8 cellular contexts compared by ENCODE assay signal in genomic region chr1:206489980-206490534, GRCh38. TPM values are rescaled to one million over a fixed set of nuclear protein-coding genes. Genes with fewer than 3 reads are reported as not detected.
DNase-seq lines count a peak whose midpoint lies in the region; ATAC-seq and TF ChIP-seq lines count a peak whose summit lies in the region.

No MANE protein-coding gene starts in this region.

- no peaks in the 10 kb centered on the region for H3K9me3 ChIP-seq in lower lobe of right lung

- TF ChIP-seq CTCF in coronary artery (IDR thresholded peaks at IDR 0.05): peak; percentile 97
- TF ChIP-seq CTCF in lower lobe of right lung (IDR thresholded peaks at IDR 0.05): peak; percentile 94

- peaks cover 38% of the 10 kb centered on the region for H3K36me3 ChIP-seq in lower lobe of right lung

- DNase-seq in COR-L47 (lab: John Stamatoyannopoulos, UW) (peak; percentile 60), HCEC 1CT (peak; percentile 58), NCI-H226 (peak; percentile 60), coronary artery (ENCODE audit: low spot score) (no peak), lower lobe of right lung (peak; percentile 81)
- peak; percentile 61 to 70 for DNase-seq in activated CD4-positive, alpha-beta T cell treated with anti-CD3 and anti-CD28 coated beads, Interleukin-2, amount 50 U/mL, for 24 hours (ENCODE audit: low read depth in 1 of 2, low spot score in 1 of 2)
- DNase-seq in stimulated activated CD8-positive, alpha-beta memory T cell treated with anti-CD3 and anti-CD28 coated beads, Interleukin-15, amount 100 ng/mL, for 48 hours (ENCODE audit: low read depth in 2 of 2): peak; percentile 52 to 66

- intact Hi-C loops in lower lobe of right lung (cut with DNase I): loop anchor here (10.0 kb wide), 1 partner anchor 95 kb away; no protein-coding TSS in a partner anchor

- H3K4me1 ChIP-seq in lower lobe of right lung: peaks cover 13% of the 10 kb centered on the region

- no peak overlapping the region for H3K4me3 ChIP-seq in coronary artery
- no peak overlapping the region for H3K4me3 ChIP-seq in lower lobe of right lung

- H3K27ac ChIP-seq in coronary artery (no peak overlapping the region), lower lobe of right lung (no peak overlapping the region)

- ATAC-seq in lower lobe of right lung (peak; percentile 91), GM21367 (IDR thresholded peaks at IDR 0.05; ENCODE audit: unreplicated experiment) (no peak)

- H3K27me3 ChIP-seq in lower lobe of right lung (ENCODE audit: low read depth): no peaks in the 10 kb centered on the region

RNA-seq across cellular contexts. Expression of gene RASSF5, which starts 17.3 kb away (rescaled TPM):
- 48.2 TPM for total RNA-seq in lower lobe of right lung

RNA-seq across cellular contexts. Expression of gene IKBKE, which starts 19.8 kb away (rescaled TPM):
- 12.5 TPM for total RNA-seq in lower lobe of right lung
